Comparison of ENCODE assay signal across 11 cellular contexts in the genomic region with DNA sequence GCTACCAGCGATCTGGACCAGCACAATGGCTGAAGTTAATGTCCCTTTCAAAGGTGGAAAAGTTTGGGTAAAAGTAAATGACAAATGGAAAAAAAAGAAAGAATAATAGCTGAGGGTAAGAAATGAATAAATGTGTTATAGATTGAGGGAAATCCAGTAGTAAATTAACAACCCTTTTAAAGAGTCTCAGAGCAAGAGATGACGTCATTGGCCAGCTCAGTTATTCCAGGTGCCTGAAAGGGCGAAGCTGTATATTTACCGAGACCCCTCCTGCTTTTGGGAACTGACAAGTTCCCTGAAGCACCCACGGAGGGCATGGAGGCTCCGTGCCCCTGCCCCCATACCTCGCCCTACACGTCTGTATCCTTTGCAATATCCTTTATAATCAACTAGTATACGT. TPM values are rescaled to one million over a fixed set of nuclear protein-coding genes. Genes with fewer than 3 reads are reported as not detected.
"Had no signal": no experiment of that assay in that cellular context is flagged by ENCODE, and none has a peak within 500 bp of the region (broad histone marks: within the 10 kb centered on the region; RNA-seq: fewer than 3 reads in every experiment).

No MANE protein-coding gene starts in this region.

- DNase-seq: H9, HCEC 1CT, HFFc6, IMR-90, KBM-7 had no signal

- H3K9ac ChIP-seq: KMS-11 had no signal

- H3K4me3 Mint-ChIP-seq: GM23338, H9, HFFc6 had no signal

- H3K27ac ChIP-seq: HL-60, KMS-11 had no signal

- ATAC-seq: GM23338 had no signal

- FAIRE-seq: H1, H54 had no signal

- H3K4me1 Mint-ChIP-seq: GM23338 had no signal

- H3K27ac Mint-ChIP-seq: GM23338, H9, HFFc6 had no signal

- H3K4me3 ChIP-seq: GM23338 had no signal

- H3K9me3 Mint-ChIP-seq: GM23338, H9, HFFc6 had no signal

- H3K4me2 ChIP-seq: GM23338, KMS-11 had no signal

RNA-seq across cellular contexts. Expression of gene KCNJ6, which starts 40.5 kb away (rescaled TPM):
- total RNA-seq: HFFc6, HT1080 had no signal
